In the genomic region with DNA sequence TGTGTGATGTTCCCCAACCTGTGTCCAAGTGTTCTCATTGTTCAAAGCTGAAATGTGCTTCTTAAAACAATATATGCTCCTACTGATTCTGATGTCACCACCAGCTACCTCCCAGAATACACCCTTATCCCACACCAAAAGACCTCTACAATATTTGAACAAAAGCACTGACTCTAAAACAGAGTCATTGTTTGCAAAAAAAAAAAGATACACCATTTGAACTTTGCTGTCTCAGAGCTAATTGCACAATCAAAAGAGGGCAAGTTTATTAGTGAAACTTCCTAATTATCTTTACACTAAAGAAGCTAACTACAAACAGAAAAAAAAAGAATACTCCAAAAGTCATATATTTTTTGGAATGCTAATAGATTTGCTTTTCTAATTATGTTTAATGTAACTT, we compare ENCODE assay signal across 1 cellular context.
TF ChIP-seq lines count a peak whose summit lies in the region.

No MANE protein-coding gene starts in this region.

TF ChIP-seq in HepG2, 621 proteins besides CTCF, POLR2A, EP300 and RAD21:
- TF ChIP-seq KLF15 (CRISPR knock-in tag; IDR thresholded peaks at IDR 0.05; ENCODE audit: borderline replicate concordance) (no peak), SOX5 (CRISPR knock-in tag; IDR thresholded peaks at IDR 0.05; ENCODE audit: borderline replicate concordance) (peak; percentile 38; the same call in 1 of the 2 replicates), CEBPB (IDR thresholded peaks at IDR 0.05; ENCODE audit: borderline replicate concordance, low read depth, low read length) (peak; percentile 79), ETV6 (CRISPR knock-in tag; conservative IDR thresholded peaks at IDR 0.05) (no peak), CEBPG (CRISPR knock-in tag; IDR thresholded peaks at IDR 0.05) (0 out of 2 replicates have a peak, but pooled peaks have one; percentile 26), SOX13 (IDR thresholded peaks at IDR 0.05) (no peak), SOX13 (CRISPR knock-in tag; conservative IDR thresholded peaks at IDR 0.05 in 1 of 2, IDR thresholded peaks at IDR 0.05 in 1 of 2) (peak in 1 of 2 experiments; percentile 58; a peak in 1 of 4 replicates), SOX6 (IDR thresholded peaks at IDR 0.05) (no peak), SOX6 (CRISPR knock-in tag; IDR thresholded peaks at IDR 0.05) (peak; percentile 53; the same call in 1 of the 2 replicates)
- TF ChIP-seq, protein P1, sequence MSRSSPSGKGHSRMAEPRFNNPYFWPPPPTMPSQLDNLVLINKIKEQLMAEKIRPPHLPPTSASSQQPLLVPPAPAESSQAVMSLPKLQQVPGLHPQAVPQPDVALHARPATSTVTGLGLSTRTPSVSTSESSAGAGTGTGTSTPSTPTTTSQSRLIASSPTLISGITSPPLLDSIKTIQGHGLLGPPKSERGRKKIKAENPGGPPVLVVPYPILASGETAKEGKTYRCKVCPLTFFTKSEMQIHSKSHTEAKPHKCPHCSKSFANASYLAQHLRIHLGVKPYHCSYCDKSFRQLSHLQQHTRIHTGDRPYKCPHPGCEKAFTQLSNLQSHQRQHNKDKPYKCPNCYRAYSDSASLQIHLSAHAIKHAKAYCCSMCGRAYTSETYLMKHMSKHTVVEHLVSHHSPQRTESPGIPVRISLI (CRISPR knock-in tag; IDR thresholded peaks at IDR 0.05; ENCODE audit: borderline replicate concordance), result peak; percentile 57; the same call in 1 of the 2 replicates
